17 cellular contexts compared by ENCODE assay signal in the genomic region with DNA sequence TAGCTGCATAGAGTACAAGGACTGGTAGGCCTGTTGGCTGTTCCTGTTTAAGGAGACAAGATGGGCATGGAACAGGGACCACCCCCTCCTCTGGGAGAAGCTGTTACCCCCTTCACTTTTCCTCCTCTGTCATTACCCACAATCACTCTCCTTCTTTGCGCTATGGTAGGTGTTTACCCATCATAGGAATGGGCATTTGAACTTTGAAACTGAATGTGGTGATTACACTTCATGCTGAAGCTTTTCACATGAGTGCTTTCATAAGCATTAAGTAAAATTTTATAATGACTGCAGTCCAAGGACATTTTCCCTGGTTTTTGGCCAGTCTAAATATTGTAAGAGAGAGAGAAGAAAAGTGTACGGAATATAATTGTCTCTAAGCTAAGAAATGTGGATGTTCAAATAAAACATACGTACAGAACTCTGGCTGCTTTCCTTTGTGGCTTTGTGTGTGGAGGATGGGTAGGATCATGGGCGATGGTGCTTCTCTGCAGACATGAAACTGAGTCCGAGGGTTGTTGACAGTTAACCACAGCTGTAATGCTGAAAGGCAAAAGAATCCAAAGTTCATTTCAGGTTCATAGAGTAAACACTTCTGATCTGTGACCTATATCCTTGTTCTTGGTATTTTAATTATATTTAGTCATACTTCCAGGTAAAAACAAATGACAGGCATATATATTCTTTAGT. TPM values are rescaled to one million over a fixed set of nuclear protein-coding genes. Genes with fewer than 3 reads are reported as not detected.
A peak's percentile ranks its signal among the peaks of the same experiment; 100 is the strongest.
DNase-seq lines count a peak whose midpoint lies in the region; ATAC-seq and TF ChIP-seq lines count a peak whose summit lies in the region.
"Had no signal": no experiment of that assay in that cellular context is flagged by ENCODE, and none has a peak within 500 bp of the region (broad histone marks: within the 10 kb centered on the region; RNA-seq: fewer than 3 reads in every experiment).

No MANE protein-coding gene starts in this region.

- intact Hi-C loops in PC-9 (cut with micrococcal nuclease; ENCODE audit: unreplicated experiment): no loop called here

- DNase-seq in Caki2 (ENCODE audit: low read depth): peak; percentile 10
- DNase-seq in PC-9: no peak
- peak; percentile 66 for DNase-seq in hepatocyte (ENCODE audit: low spot score)
- DNase-seq in COR-L47 (lab: John Stamatoyannopoulos, UW): no peak
- no peak for DNase-seq in activated CD4-positive, alpha-beta T cell treated with anti-CD3 and anti-CD28 coated beads, Interleukin-2, amount 50 U/mL, for 4 hours
- no peak for DNase-seq in Karpas-422
- DNase-seq: ACHN; activated effector memory CD4-positive, alpha-beta T cell treated with Interleukin-2 at 50 U/mL for 16 hours; cerebellar nuclear complex; DMS79; NCI-H2029; NCI-H510A; thyroid gland had no signal

- peak overlapping the region; percentile 27 for H3K4me2 ChIP-seq in PC-9
- peak overlapping the region; percentile 48 for H3K4me2 ChIP-seq in hepatocyte
- H3K4me2 ChIP-seq in Karpas-422 (ENCODE audit: low read depth, low read length, poor library complexity, severe bottlenecking): no peak overlapping the region

- in situ Hi-C loops in Caki2 (cut with HindIII; ENCODE audit: low pct_unique_long_range_greater_than_20kb, low sequenced_read_pairs): no loop called here

- H3K79me2 ChIP-seq in PC-9 (ENCODE audit: low read depth): no peaks in the 10 kb centered on the region
- no peaks in the 10 kb centered on the region for H3K79me2 ChIP-seq in hepatocyte
- no peaks in the 10 kb centered on the region for H3K79me2 ChIP-seq in Karpas-422 (ENCODE audit: low read length)

- H3F3A ChIP-seq in PC-9 (ENCODE audit: insufficient read depth, low read depth): no peaks in the 10 kb centered on the region

- POLR2A ChIA-PET in PC-9 (lab: Charles Lee; ENCODE audit: unreplicated experiment): no interaction called here

- H3K4me3 ChIP-seq in PC-9 (no peak overlapping the region), hepatocyte (no peak overlapping the region), muscle layer of duodenum (ENCODE audit: low read depth in 1 of 2, low read length in 2 of 2) (no peak overlapping the region), Karpas-422 (ENCODE audit: low read length) (no peak overlapping the region)
- H3K4me3 ChIP-seq: SJSA1, thyroid gland had no signal

- peaks cover 15% of the 10 kb centered on the region; the same call in 1 of the 2 replicates for H3K9me3 ChIP-seq in PC-9 (ENCODE audit: insufficient read depth, low read depth)
- no peaks in the 10 kb centered on the region for H3K9me3 ChIP-seq in hepatocyte (ENCODE audit: low read depth)
- H3K9me3 ChIP-seq in muscle layer of duodenum (ENCODE audit: control insufficient read depth in 1 of 2, low read length in 2 of 2): peaks cover 6 to 13% of the 10 kb centered on the region in 2 donors
- peaks cover 5% of the 10 kb centered on the region for H3K9me3 ChIP-seq in Karpas-422 (ENCODE audit: low read length)
- H3K9me3 ChIP-seq: thyroid gland had no signal

- CTCF ChIA-PET in PC-9 (lab: Charles Lee): no interaction called here

- H3K27me3 ChIP-seq in PC-9 (ENCODE audit: insufficient read depth, low read depth) (no peaks in the 10 kb centered on the region), hepatocyte (peaks cover under 1% of the 10 kb centered on the region), muscle layer of duodenum (ENCODE audit: low read depth, low read length) (no peaks in the 10 kb centered on the region), Karpas-422 (ENCODE audit: low read length) (no peaks in the 10 kb centered on the region)
- H3K27me3 ChIP-seq: SJSA1, thyroid gland had no signal

- no peak for ATAC-seq in GM19328 (IDR thresholded peaks at IDR 0.05; ENCODE audit: unreplicated experiment)

- H3K9me2 ChIP-seq in PC-9 (ENCODE audit: insufficient read depth) (no peaks in the 10 kb centered on the region), hepatocyte (replicated peaks; ENCODE audit: insufficient read depth) (no peaks in the 10 kb centered on the region), Karpas-422 (replicated peaks; ENCODE audit: insufficient read depth, low read length) (no peaks in the 10 kb centered on the region)

- no TSS peak for BruUV-seq in PC-9 (replicated peaks; lab: Mats Ljungman, UMichigan)

- H3K4me1 ChIP-seq in PC-9 (replicated peaks; ENCODE audit: insufficient read depth): peaks cover 13% of the 10 kb centered on the region
- H3K4me1 ChIP-seq in hepatocyte (ENCODE audit: insufficient read depth): peaks cover 21% of the 10 kb centered on the region
- peaks cover 0 to 4% of the 10 kb centered on the region in 2 donors for H3K4me1 ChIP-seq in muscle layer of duodenum (ENCODE audit: control insufficient read depth in 1 of 2, insufficient read depth in 2 of 2, low read length in 2 of 2)
- H3K4me1 ChIP-seq in Karpas-422 (ENCODE audit: low read length): no peaks in the 10 kb centered on the region
- H3K4me1 ChIP-seq: SJSA1 had no signal

- H3K9ac ChIP-seq in Karpas-422 (ENCODE audit: low read length): no peak overlapping the region

- H4K20me1 ChIP-seq in PC-9 (ENCODE audit: insufficient read depth) (no peaks in the 10 kb centered on the region), hepatocyte (ENCODE audit: insufficient read depth, poor library complexity, severe bottlenecking) (no peaks in the 10 kb centered on the region), Karpas-422 (ENCODE audit: insufficient read depth, low read depth, low read length) (no peaks in the 10 kb centered on the region)

- H3K27ac ChIP-seq in PC-9 (no peak overlapping the region), hepatocyte (peak overlapping the region; percentile 93), muscle layer of duodenum (ENCODE audit: low read length) (peak overlapping the region; percentile 41), Karpas-422 (ENCODE audit: low read length) (no peak overlapping the region)
- H3K27ac ChIP-seq: SJSA1 had no signal

- H3K36me3 ChIP-seq in PC-9 (ENCODE audit: low read depth) (no peaks in the 10 kb centered on the region), hepatocyte (replicated peaks; ENCODE audit: insufficient read depth, low read depth) (no peaks in the 10 kb centered on the region), muscle layer of duodenum (ENCODE audit: control insufficient read depth in 1 of 2, insufficient read depth in 2 of 2, low read length in 2 of 2) (peaks cover 0 to 7% of the 10 kb centered on the region in 2 donors), Karpas-422 (ENCODE audit: insufficient read depth, low read length) (no peaks in the 10 kb centered on the region)

- H2AFZ ChIP-seq in PC-9: peak overlapping the region; percentile 2; the same call in 1 of the 2 replicates
- H2AFZ ChIP-seq in hepatocyte: no peak overlapping the region
- H2AFZ ChIP-seq in Karpas-422 (ENCODE audit: low read length): no peak overlapping the region

- no peak for TF ChIP-seq CTCF in PC-9 (conservative IDR thresholded peaks at IDR 0.05)
- TF ChIP-seq CTCF in hepatocyte (IDR thresholded peaks at IDR 0.05; ENCODE audit: poor library complexity): no peak

- 46% methylated on average over 5 of the region's 5 CpGs for WGBS in hepatocyte (ENCODE audit: low lambda C conversion rate, missing lambda C conversion rate)

RNA-seq across cellular contexts. Expression of gene CCN2, which starts 56.3 kb away (rescaled TPM):
- total RNA-seq in Caki2 (2014; rRNA removed; shearing (Covaris generic); ENCODE audit: low replicate concordance): 157 and 173 TPM in 2 replicates
- 20.2 and 34.1 TPM in 2 replicates for total RNA-seq in PC-9 (2021)
- 116 and 147 TPM in 2 replicates for total RNA-seq in hepatocyte
- 296 and 300 TPM in 2 replicates for polyA plus RNA-seq in hepatocyte
- not detected in 2 replicates for total RNA-seq in Karpas-422 (2014; rRNA removed; shearing (Covaris generic); ENCODE audit: low replicate concordance)
- polyA plus RNA-seq: CD14-positive monocyte had no signal

Comparison
In these comparisons a context has a peak if more than half of its experiments do, and no peak if none do; other contexts are left out.
1. DNase-seq: peak in Caki2 (single experiment) and hepatocyte (single experiment); none in PC-9 (0 of 2), COR-L47 (single experiment), activated CD4-positive, alpha-beta T cell treated with anti-CD3 and anti-CD28 coated beads, Interleukin-2, amount 50 U/mL, for 4 hours (0 of 2) and Karpas-422 (single experiment).
2. H3K27ac ChIP-seq: peak in hepatocyte (single experiment) and muscle layer of duodenum (single experiment); none in PC-9 (single experiment) and Karpas-422 (single experiment).
3. RNA of gene CCN2, which starts 56.3 kb away (total RNA-seq): 157 to 173 TPM in Caki2, 116 to 147 TPM in hepatocyte and 20.2 to 34.1 TPM in PC-9; not detected in Karpas-422; every median in the first group is over 10 times any median in the second.